ENCODE assay signal across 8 cellular contexts in the genomic region with DNA sequence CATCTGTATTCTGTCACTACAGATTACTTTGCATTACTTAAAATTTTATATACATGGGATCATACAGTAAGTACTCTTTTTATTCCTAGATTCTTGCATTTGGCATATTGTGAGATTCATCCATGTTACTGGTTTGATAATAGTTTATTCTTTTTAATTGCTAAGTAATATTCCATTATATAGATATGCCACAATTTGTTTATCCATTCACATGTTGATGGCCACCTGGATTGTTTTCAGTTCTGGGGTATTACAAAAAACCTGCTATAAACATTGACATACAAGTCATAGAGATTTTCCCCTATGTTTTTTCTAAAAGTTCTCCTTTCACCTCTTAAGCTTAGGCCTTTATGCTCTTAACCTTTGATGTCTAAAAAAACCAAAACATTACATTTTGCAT.
"Had no signal": no experiment of that assay in that cellular context is flagged by ENCODE, and none has a peak within 500 bp of the region (broad histone marks: within the 10 kb centered on the region; RNA-seq: fewer than 3 reads in every experiment).

No MANE protein-coding gene starts in this region.

- FAIRE-seq: H1, H54, HTR-8/SVneo had no signal

- DNase-seq: H9, HCEC 1CT, IMR-90, KBM-7 had no signal

- H3K4me3 ChIP-seq: GM23338 had no signal

- H3K4me2 ChIP-seq: GM23338 had no signal

- H2AFZ ChIP-seq: GM23338 had no signal

- ATAC-seq: GM23338 had no signal

- H3K27ac Mint-ChIP-seq: GM23338, H9 had no signal

- H3K4me3 Mint-ChIP-seq: GM23338, H9 had no signal
